ENCODE assay signal across 31 cellular contexts in genomic region chr10:130970341-130971122, GRCh38.
"Had no signal": no experiment of that assay in that cellular context is flagged by ENCODE, and none has a peak within 500 bp of the region (broad histone marks: within the 10 kb centered on the region; RNA-seq: fewer than 3 reads in every experiment).

No MANE protein-coding gene starts in this region.

- H3K36me3 ChIP-seq: SJCRH30, WERI-Rb-1 had no signal

- H3K27me3 ChIP-seq: SJCRH30 had no signal

- FAIRE-seq: bronchial epithelial cell, RCC 7860 had no signal

- H3K4me2 ChIP-seq: KMS-11 had no signal

- DNase-seq: activated CD4-positive, alpha-beta memory T cell treated with anti-CD3 and anti-CD28 coated beads, Interleukin-2, amount 10 ng/mL, durations not matched to agents 7 days and 5 days; activated CD4-positive, alpha-beta T cell treated with anti-CD3 and anti-CD28 coated beads for 1 hour; activated CD4-positive, alpha-beta T cell treated with anti-CD3 and anti-CD28 coated beads for 48 hours; activated CD4-positive, CD25-positive, alpha-beta regulatory T cell; activated CD8-positive, alpha-beta memory T cell treated with anti-CD3 and anti-CD28 coated beads for 24 hours; activated CD8-positive, alpha-beta memory T cell treated with anti-CD3 and anti-CD28 coated beads, Interleukin-2, amount 50 U/mL, for 48 hours; activated effector memory CD4-positive, alpha-beta T cell treated with Interleukin-2 at 50 U/mL for 16 hours; activated naive CD4-positive, alpha-beta T cell treated with anti-CD3 and anti-CD28 coated beads, Interleukin-2, amount 10 ng/mL, durations not matched to agents 7 days and 5 days; activated naive CD8-positive, alpha-beta T cell treated with anti-CD3 and anti-CD28 coated beads, Interleukin-2, amount 50 U/mL, for 24 hours; activated T-cell treated with anti-CD3 and anti-CD28 coated beads, Interleukin-2, amount 50 U/mL, for 48 hours; anterior cingulate cortex; MM.1S; NCI-H1092 treated with DMSO at 0.1 percent for 48 hours; NCI-H1417 treated with DMSO at 0.1 percent for 48 hours; NCI-H1694; NCI-H1930; NCI-H345; NCI-H526; NCI-H748 treated with DMSO at 0.1 percent for 48 hours; NK-92 treated with Interleukin-12 subunit alpha and Interleukin-12 subunit beta, amount 100 ng/mL, for 24 hours; PC-3; SJCRH30; T1000; WERI-Rb-1 had no signal

- H3K4me3 ChIP-seq: SJCRH30, SK-N-MC had no signal

- ATAC-seq: activated CD8-positive, alpha-beta memory T cell treated with anti-CD3 and anti-CD28 coated beads, Interleukin-2, amount 10 ng/mL, durations not matched to agents 7 days and 5 days; activated naive CD8-positive, alpha-beta T cell treated with anti-CD3 and anti-CD28 coated beads, Interleukin-2, amount 50 U/mL, for 24 hours; PC-3; Right ventricle myocardium inferior had no signal

- H3K4me1 ChIP-seq: SJCRH30 had no signal

- H3K9me3 ChIP-seq: SJCRH30 had no signal

- H3K9ac ChIP-seq: KMS-11 had no signal

- H3K27ac ChIP-seq: KMS-11, RWPE1, SJCRH30, SK-N-MC, WERI-Rb-1 had no signal
